ENCODE assay signal across 11 cellular contexts in the genomic region with DNA sequence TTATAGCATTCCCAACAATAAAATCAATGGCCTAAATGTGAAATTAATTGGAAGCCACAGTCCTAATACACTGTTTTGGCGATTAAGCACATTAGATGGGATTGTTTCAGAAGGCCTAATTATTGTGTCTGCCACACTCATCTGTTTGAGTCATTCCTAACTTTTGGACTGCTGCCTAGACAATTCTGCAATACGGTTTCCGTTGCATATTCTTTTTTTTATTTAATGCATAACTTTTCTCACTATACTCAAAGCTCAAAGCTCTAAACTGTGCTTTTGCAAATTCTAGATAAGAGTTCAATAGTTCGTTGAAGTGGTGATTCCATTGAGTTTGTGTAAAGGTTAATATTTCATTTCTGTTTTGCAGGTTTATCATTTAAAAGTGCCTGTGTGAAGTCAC. TPM values are rescaled to one million over a fixed set of nuclear protein-coding genes. Genes with fewer than 3 reads are reported as not detected.
A peak's percentile ranks its signal among the peaks of the same experiment; 100 is the strongest.
DNase-seq lines count a peak whose midpoint lies in the region; ATAC-seq, FAIRE-seq and TF ChIP-seq lines count a peak whose summit lies in the region.
"Had no signal": no experiment of that assay in that cellular context is flagged by ENCODE, and none has a peak within 500 bp of the region (broad histone marks: within the 10 kb centered on the region; RNA-seq: fewer than 3 reads in every experiment).

No MANE protein-coding gene starts in this region.

- H3K4me1 ChIP-seq in Caco-2 (peaks cover 71% of the 10 kb centered on the region), SJSA1 (replicated peaks) (peaks cover 62% of the 10 kb centered on the region), pancreas (peaks cover 16 to 64% (median 58%) of the 10 kb centered on the region in 3 donors)

- H3K27me3 ChIP-seq in Caco-2 (replicated peaks; ENCODE audit: control insufficient read depth, insufficient read depth, low read length), result no peaks in the 10 kb centered on the region
- H3K27me3 ChIP-seq in SJSA1 (replicated peaks), result no peaks in the 10 kb centered on the region
- no peaks in the 10 kb centered on the region for H3K27me3 ChIP-seq in pancreas

- H3K27me3 Mint-ChIP-seq in Caco-2 (ENCODE audit: insufficient read depth, unreplicated experiment) (no peaks in the 10 kb centered on the region), WTC11 (ENCODE audit: low read depth) (no peaks in the 10 kb centered on the region)
- H3K27me3 Mint-ChIP-seq in activated CD4-positive, alpha-beta T cell treated with anti-CD3 and anti-CD28 coated beads for 36 hours, result no peaks in the 10 kb centered on the region

- CTCF ChIA-PET in Caco-2 (lab: Charles Lee) (no interaction called here), WTC11 (lab: Charles Lee) (no interaction called here)
- CTCF ChIA-PET in activated CD4-positive, alpha-beta T cell treated with anti-CD3 and anti-CD28 coated beads for 36 hours (lab: Charles Lee), result no interaction called here

- H3K36me3 Mint-ChIP-seq in Caco-2 (ENCODE audit: insufficient read depth, unreplicated experiment), result peaks cover 18% of the 10 kb centered on the region
- no peaks in the 10 kb centered on the region for H3K36me3 Mint-ChIP-seq in WTC11
- H3K36me3 Mint-ChIP-seq in activated CD4-positive, alpha-beta T cell treated with anti-CD3 and anti-CD28 coated beads for 36 hours (ENCODE audit: low read depth), result peaks cover 25% of the 10 kb centered on the region

- no peak overlapping the region for H3K4me3 ChIP-seq in Caco-2 (ENCODE audit: low read depth, low read length)
- H3K4me3 ChIP-seq in SJSA1, result no peak overlapping the region
- no peak overlapping the region for H3K4me3 ChIP-seq in fibroblast of pulmonary artery (replicated peaks; ENCODE audit: low read depth, low read length)
- H3K4me3 ChIP-seq in pancreas, result no peak overlapping the region

- no peak overlapping the region for H3K4me3 Mint-ChIP-seq in Caco-2 (ENCODE audit: unreplicated experiment)
- no peak overlapping the region for H3K4me3 Mint-ChIP-seq in WTC11
- H3K4me3 Mint-ChIP-seq in activated CD4-positive, alpha-beta T cell treated with anti-CD3 and anti-CD28 coated beads for 36 hours, result no peak overlapping the region
- H3K4me3 Mint-ChIP-seq: T-helper 2 cell treated with Interferon-gamma antibody and Interleukin-4, amounts not matched to agents 5 μg/mL and 100 μg/mL, for 36 hours had no signal

- POLR2A ChIA-PET in Caco-2 (lab: Charles Lee), result no interaction called here
- POLR2A ChIA-PET in WTC11 (lab: Charles Lee), result no interaction called here
- POLR2A ChIA-PET in activated CD4-positive, alpha-beta T cell treated with anti-CD3 and anti-CD28 coated beads for 36 hours (lab: Charles Lee), result no interaction called here

- H3K9me3 ChIP-seq in Caco-2 (no peaks in the 10 kb centered on the region), SJSA1 (replicated peaks) (no peaks in the 10 kb centered on the region), pancreas (no peaks in the 10 kb centered on the region)

- H3K27ac Mint-ChIP-seq in Caco-2 (ENCODE audit: unreplicated experiment) (peak overlapping the region; percentile 29), WTC11 (no peak overlapping the region)
- no peak overlapping the region for H3K27ac Mint-ChIP-seq in activated CD4-positive, alpha-beta T cell treated with anti-CD3 and anti-CD28 coated beads for 36 hours
- H3K27ac Mint-ChIP-seq: activated naive CD4-positive, alpha-beta T cell treated with anti-CD3 and anti-CD28 coated beads, Interleukin-2, amount 50 U/mL, for 72 hours; T-helper 2 cell treated with Interferon-gamma antibody and Interleukin-4, amounts not matched to agents 5 μg/mL and 100 μg/mL, for 36 hours had no signal

- H3K27ac ChIP-seq in SJSA1, result peak overlapping the region; percentile 71
- peak overlapping the region in 2 of 4 donors; percentile 1 to 59 for H3K27ac ChIP-seq in pancreas

- peaks cover 25% of the 10 kb centered on the region for H3K4me1 Mint-ChIP-seq in Caco-2 (ENCODE audit: low read depth, unreplicated experiment)
- peaks cover 10% of the 10 kb centered on the region for H3K4me1 Mint-ChIP-seq in WTC11
- peaks cover 46% of the 10 kb centered on the region for H3K4me1 Mint-ChIP-seq in activated CD4-positive, alpha-beta T cell treated with anti-CD3 and anti-CD28 coated beads for 36 hours

- H3K9me3 Mint-ChIP-seq in Caco-2 (ENCODE audit: unreplicated experiment) (no peaks in the 10 kb centered on the region), WTC11 (no peaks in the 10 kb centered on the region)
- no peaks in the 10 kb centered on the region for H3K9me3 Mint-ChIP-seq in activated CD4-positive, alpha-beta T cell treated with anti-CD3 and anti-CD28 coated beads for 36 hours (ENCODE audit: low read depth)
- H3K9me3 Mint-ChIP-seq: T-helper 2 cell treated with Interferon-gamma antibody and Interleukin-4, amounts not matched to agents 5 μg/mL and 100 μg/mL, for 36 hours had no signal

- DNase-seq in Caco-2 (no peak), SJSA1 (ENCODE audit: low read depth in 1 of 2, low spot score in 2 of 2) (no peak), fibroblast of pulmonary artery (ENCODE audit: low read depth) (peak; percentile 91), pancreas (no peak), WTC11 (ENCODE audit: low spot score) (no peak), hepatic stellate cell (ENCODE audit: low spot score) (no peak)
- DNase-seq in activated CD4-positive, alpha-beta T cell treated with anti-CD3 and anti-CD28 coated beads for 36 hours, result no peak
- DNase-seq: NCI-H2107 had no signal

- WGBS in pancreas, 2 donors, result 5 to 8% methylated on average over 4 of the region's 4 CpGs

- no peak for FAIRE-seq in pancreas (lab: Jason Lieb, UNC)

- BruUV-seq in Caco-2 (replicated peaks; lab: Mats Ljungman, UMichigan), result no TSS peak

- ATAC-seq in pancreas (peak in 3 of 4 donors; percentile 50 to 77 (median 63)), WTC11 (no peak), GM18868 (IDR thresholded peaks at IDR 0.05; ENCODE audit: unreplicated experiment) (no peak)
- no peak for ATAC-seq in activated CD4-positive, alpha-beta T cell treated with anti-CD3 and anti-CD28 coated beads for 36 hours
- ATAC-seq: activated naive CD4-positive, alpha-beta T cell treated with anti-CD3 and anti-CD28 coated beads, Interleukin-2, amount 50 U/mL, for 72 hours had no signal

- no peak for TF ChIP-seq CTCF in Caco-2 (IDR thresholded peaks at IDR 0.05; ENCODE audit: insufficient read depth in 1 of 2, low read depth in 1 of 2, low read length in 1 of 2, severe bottlenecking in 1 of 2, unreplicated experiment in 1 of 2)
- no peak for TF ChIP-seq CTCF in fibroblast of pulmonary artery (IDR thresholded peaks at IDR 0.05; ENCODE audit: low read length, missing control alignments)
- TF ChIP-seq CTCF in pancreas (IDR thresholded peaks at IDR 0.05), result no peak
- no peak for TF ChIP-seq CTCF in WTC11 (IDR thresholded peaks at IDR 0.05)

- intact Hi-C loops in Caco-2 (cut with micrococcal nuclease; ENCODE audit: unreplicated experiment), result loop anchor here (2.0 to 5.0 kb wide), 2 partner anchors 52 to 67 kb away; partner anchors contain the start of gene MBNL2
- intact Hi-C loops in pancreas (cut with DNase I), result no loop called here
- intact Hi-C loops in activated CD4-positive, alpha-beta T cell treated with anti-CD3 and anti-CD28 coated beads for 36 hours (cut with DNase I, micrococcal nuclease), result no loop called here

- H3K36me3 ChIP-seq in Caco-2 (ENCODE audit: control insufficient read depth, insufficient read depth, low read length) (peaks cover 2% of the 10 kb centered on the region; the same call in 1 of the 2 replicates), SJSA1 (peaks cover 23% of the 10 kb centered on the region), pancreas (no peaks in the 10 kb centered on the region)

TF ChIP-seq in WTC11, 78 proteins besides CTCF, POLR2A, EP300 and RAD21 (continues in another document):
- TF ChIP-seq EMX1 (CRISPR knock-in tag; IDR thresholded peaks at IDR 0.05) (no peak), JAZF1 (CRISPR knock-in tag; IDR thresholded peaks at IDR 0.05) (no peak), IRF1 (CRISPR knock-in tag; IDR thresholded peaks at IDR 0.05) (no peak), GRHL2 (CRISPR knock-in tag; IDR thresholded peaks at IDR 0.05; ENCODE audit: insufficient replicate concordance, severe bottlenecking) (no peak), ZNF396 (CRISPR knock-in tag; IDR thresholded peaks at IDR 0.05; ENCODE audit: borderline replicate concordance) (no peak), ZNF512 (CRISPR knock-in tag; IDR thresholded peaks at IDR 0.05; ENCODE audit: borderline replicate concordance) (no peak), ESRRA (CRISPR knock-in tag; IDR thresholded peaks at IDR 0.05; ENCODE audit: borderline replicate concordance) (no peak)
- TF ChIP-seq, protein P1, sequence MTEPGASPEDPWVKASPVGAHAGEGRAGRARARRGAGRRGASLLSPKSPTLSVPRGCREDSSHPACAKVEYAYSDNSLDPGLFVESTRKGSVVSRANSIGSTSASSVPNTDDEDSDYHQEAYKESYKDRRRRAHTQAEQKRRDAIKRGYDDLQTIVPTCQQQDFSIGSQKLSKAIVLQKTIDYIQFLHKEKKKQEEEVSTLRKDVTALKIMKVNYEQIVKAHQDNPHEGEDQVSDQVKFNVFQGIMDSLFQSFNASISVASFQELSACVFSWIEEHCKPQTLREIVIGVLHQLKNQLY (CRISPR knock-in tag; IDR thresholded peaks at IDR 0.05), result no peak

RNA-seq across cellular contexts. Expression of gene MBNL2, which starts 53.1 kb away (rescaled TPM):
- 41.6 TPM in 2 replicates for total RNA-seq in Caco-2 (2022)
- 37.8 and 62.8 TPM in 2 replicates for total RNA-seq in SJSA1 (2014; rRNA removed; shearing (Covaris generic))
- 10 to 100 TPM; 32.5 to 66.5 (median 46.4) TPM for total RNA-seq in pancreas
- 10 to 100 TPM in 1 of 2 donors, 1 to 10 TPM in 1; 8.9 to 16.5 TPM for polyA plus RNA-seq in pancreas
- 0.85 to 1.9 TPM (median 1.7 TPM) in 3 replicates for total RNA-seq in WTC11 (2021)
- total RNA-seq in activated CD4-positive, alpha-beta T cell treated with anti-CD3 and anti-CD28 coated beads for 36 hours, result 10 to 100 TPM; 16.7 to 24.5 TPM

Comparison
In these comparisons a context has a peak if more than half of its experiments do, and no peak if none do; other contexts are left out.
1. ATAC-seq: peak in pancreas (3 of 4); none in WTC11 (single experiment), GM18868 (single experiment) and activated CD4-positive, alpha-beta T cell treated with anti-CD3 and anti-CD28 coated beads for 36 hours (single experiment).